Comparison of ENCODE assay signal across 9 cellular contexts in the genomic region with DNA sequence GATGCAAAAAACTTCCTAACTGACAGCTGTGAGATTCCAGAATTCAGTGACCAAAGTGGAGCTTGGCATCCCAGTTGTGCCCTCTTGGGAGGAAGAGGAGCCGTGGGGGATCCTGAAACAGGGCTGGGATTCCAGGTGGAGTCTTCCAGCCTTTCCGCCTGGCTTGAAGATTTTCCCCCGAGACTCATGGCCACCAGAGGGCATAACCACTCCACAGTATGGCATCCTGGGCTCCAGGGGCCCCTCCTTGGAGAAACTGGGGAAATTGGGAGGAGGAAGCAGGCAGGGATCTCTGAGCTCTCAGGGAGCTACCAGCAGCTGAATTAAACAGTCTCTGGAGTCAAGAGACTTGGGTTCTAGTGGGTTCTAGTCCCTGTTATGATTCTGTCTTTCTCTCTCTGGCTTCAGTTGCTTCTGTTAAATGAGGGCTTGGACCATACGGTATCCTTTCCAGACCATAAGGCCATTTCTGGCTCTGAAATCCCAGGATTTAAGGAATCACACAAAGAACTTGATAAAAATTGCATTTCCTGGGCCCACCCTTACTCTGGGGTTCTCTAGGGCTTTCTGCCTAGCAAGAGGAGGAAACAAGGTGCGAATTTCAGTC. TPM values are rescaled to one million over a fixed set of nuclear protein-coding genes. Genes with fewer than 3 reads are reported as not detected.
DNase-seq lines count a peak whose midpoint lies in the region; ATAC-seq and TF ChIP-seq lines count a peak whose summit lies in the region.
"Had no signal": no experiment of that assay in that cellular context is flagged by ENCODE, and none has a peak within 500 bp of the region (broad histone marks: within the 10 kb centered on the region; RNA-seq: fewer than 3 reads in every experiment).

No MANE protein-coding gene starts in this region.

- peak overlapping the region in 2 of 9 donors; percentile 24 to 67 for H3K27ac Mint-ChIP-seq in naive thymus-derived CD4-positive, alpha-beta T cell
- H3K27ac Mint-ChIP-seq: stimulated activated naive CD8-positive, alpha-beta T cell treated with anti-CD3 and anti-CD28 coated beads, Interleukin-15, Interleukin-2, amounts not matched to agents 100 ng/mL and 50 ng/mL, for 24 hours had no signal

- no peak overlapping the region for H3K4me3 Mint-ChIP-seq in naive thymus-derived CD4-positive, alpha-beta T cell
- H3K4me3 Mint-ChIP-seq: stimulated activated naive CD8-positive, alpha-beta T cell treated with anti-CD3 and anti-CD28 coated beads, Interleukin-15, Interleukin-2, amounts not matched to agents 100 ng/mL and 50 ng/mL, for 24 hours had no signal

- CTCF ChIA-PET in naive thymus-derived CD4-positive, alpha-beta T cell (lab: Charles Lee): interaction anchor here (0.9 to 13.0 kb wide), 7 partner anchors 11 to 32 kb away, joined by 3 to 316 read pairs (median 5); no protein-coding TSS in a partner anchor

- H3K4me3 ChIP-seq in GM12864 (ENCODE audit: low read depth, low read length) (no peak overlapping the region), choroid plexus epithelial cell (ENCODE audit: low read depth, low read length) (no peak overlapping the region)
- no peak overlapping the region for H3K4me3 ChIP-seq in naive thymus-derived CD4-positive, alpha-beta T cell (ENCODE audit: low read length)

- TF ChIP-seq CTCF in GM12864 (IDR thresholded peaks at IDR 0.05; ENCODE audit: low read depth, low read length, missing control alignments) (peak; percentile 45), choroid plexus epithelial cell (conservative IDR thresholded peaks at IDR 0.05; ENCODE audit: low read depth, low read length) (peak; percentile 85)

- H3K36me3 ChIP-seq in naive thymus-derived CD4-positive, alpha-beta T cell (ENCODE audit: control insufficient read depth in 2 of 3, insufficient read depth in 3 of 3, low read length in 3 of 3): peaks cover 0 to 6% (median 0%) of the 10 kb centered on the region in 3 experiments

- H3K27me3 ChIP-seq in naive thymus-derived CD4-positive, alpha-beta T cell (ENCODE audit: control insufficient read depth in 2 of 2, insufficient read depth in 2 of 2, low read length in 2 of 2): no peaks in the 10 kb centered on the region

- no peaks in the 10 kb centered on the region for H3K9me3 ChIP-seq in naive thymus-derived CD4-positive, alpha-beta T cell (ENCODE audit: control insufficient read depth in 2 of 3, low read length in 3 of 3)

- intact Hi-C loops in naive thymus-derived CD4-positive, alpha-beta T cell (cut with micrococcal nuclease): loop anchor here in 1 of 2 donors (1.0 kb wide), 1 partner anchor 16 kb away; no protein-coding TSS in a partner anchor

- H3K4me1 ChIP-seq in naive thymus-derived CD4-positive, alpha-beta T cell (ENCODE audit: control insufficient read depth in 2 of 2, insufficient read depth in 2 of 2, low read length in 2 of 2): peaks cover 0 to 11% of the 10 kb centered on the region in 2 donors

- no peak for ATAC-seq in naive thymus-derived CD4-positive, alpha-beta T cell
- no peak for ATAC-seq in HG02938 (IDR thresholded peaks at IDR 0.05; ENCODE audit: unreplicated experiment)

- POLR2A ChIA-PET in naive thymus-derived CD4-positive, alpha-beta T cell (lab: Charles Lee): interaction anchor here (1.3 to 10.3 kb wide), 3 partner anchors 11 to 20 kb away, joined by 4 to 162 read pairs (median 5); no protein-coding TSS in a partner anchor

- H3K9me3 Mint-ChIP-seq in naive thymus-derived CD4-positive, alpha-beta T cell: no peaks in the 10 kb centered on the region
- H3K9me3 Mint-ChIP-seq: stimulated activated naive CD8-positive, alpha-beta T cell treated with anti-CD3 and anti-CD28 coated beads, Interleukin-15, Interleukin-2, amounts not matched to agents 100 ng/mL and 50 ng/mL, for 24 hours had no signal

- H3K27me3 Mint-ChIP-seq in naive thymus-derived CD4-positive, alpha-beta T cell: peaks cover 0 to 45% (median 0%) of the 10 kb centered on the region in 5 donors

- DNase-seq in 8988T (peak; percentile 84), GM12864 (ENCODE audit: low read depth) (no peak), NCI-H524 (lab: John Stamatoyannopoulos, UW) (peak; percentile 78 to 84), choroid plexus epithelial cell (ENCODE audit: low read depth) (peak; percentile 66), medulla oblongata (ENCODE audit: extremely low spot score) (peak; percentile 79), T-helper 1 cell (no peak)
- DNase-seq in naive thymus-derived CD4-positive, alpha-beta T cell: no peak

- no peak overlapping the region for H3K27ac ChIP-seq in naive thymus-derived CD4-positive, alpha-beta T cell (ENCODE audit: low read depth, low read length)

- peaks cover 6 to 27% (median 19%) of the 10 kb centered on the region in 7 donors for H3K4me1 Mint-ChIP-seq in naive thymus-derived CD4-positive, alpha-beta T cell

- peaks cover 0 to 8% (median 0%) of the 10 kb centered on the region in 5 donors for H3K36me3 Mint-ChIP-seq in naive thymus-derived CD4-positive, alpha-beta T cell

RNA-seq across cellular contexts. Expression of a gene that starts 2.6 kb away (rescaled TPM):
- 100 to 1,000 TPM in 2 of 5 experiments, 10 to 100 TPM in 2, 1 to 10 TPM in 1; 5.6 to 501 (median 33.7) TPM for total RNA-seq in naive thymus-derived CD4-positive, alpha-beta T cell
- 1 to 10 TPM; 1.1 to 1.3 TPM for polyA plus RNA-seq in naive thymus-derived CD4-positive, alpha-beta T cell

RNA-seq across cellular contexts. Expression of a gene that starts 47.1 kb away (rescaled TPM):
- total RNA-seq in naive thymus-derived CD4-positive, alpha-beta T cell: 100 to 1,000 TPM in 2 of 5 experiments, 1 to 10 TPM in 1, under 1 TPM in 2; 0.89 to 279 (median 7.1) TPM
- polyA plus RNA-seq in naive thymus-derived CD4-positive, alpha-beta T cell: 1 to 10 TPM in 1 of 2 donors, under 1 TPM in 1; 0.28 to 1.1 TPM

RNA-seq across cellular contexts. Expression of a gene that starts 52.6 kb away (rescaled TPM):
- total RNA-seq in naive thymus-derived CD4-positive, alpha-beta T cell: 10 to 100 TPM in 4 of 5 experiments, 1 to 10 TPM in 1; 4.9 to 14.8 (median 14.2) TPM
- polyA plus RNA-seq in naive thymus-derived CD4-positive, alpha-beta T cell: 1 to 10 TPM; 2.5 to 2.9 TPM

Comparison
In these comparisons a context has a peak if more than half of its experiments do, and no peak if none do; other contexts are left out.
1. DNase-seq: peak in 8988T (single experiment), NCI-H524 (2 of 2), choroid plexus epithelial cell (single experiment) and medulla oblongata (single experiment); none in GM12864 (single experiment), T-helper 1 cell (0 of 5) and naive thymus-derived CD4-positive, alpha-beta T cell (0 of 9).